ENCODE assay signal across 14 cellular contexts in genomic region chr19:16142032-16142580, GRCh38. TPM values are rescaled to one million over a fixed set of nuclear protein-coding genes. Genes with fewer than 3 reads are reported as not detected.
DNase-seq lines count a peak whose midpoint lies in the region; TF ChIP-seq lines count a peak whose summit lies in the region.
"Had no signal": no experiment of that assay in that cellular context is flagged by ENCODE, and none has a peak within 500 bp of the region (broad histone marks: within the 10 kb centered on the region; RNA-seq: fewer than 3 reads in every experiment).

No MANE protein-coding gene starts in this region.

- peaks cover 0 to 11% (median 0%) of the 10 kb centered on the region in 11 experiments; a peak in 3 of 22 replicates for H3K36me3 ChIP-seq in BLaER1 treated with 17β-estradiol and CSF1 and Interleukin-3, amounts not matched to agents 10 nM and 100 nM
- H3K36me3 ChIP-seq in Loucy (ENCODE audit: insufficient read depth, low read length): no peaks in the 10 kb centered on the region
- H3K36me3 ChIP-seq: heart left ventricle, sigmoid colon had no signal

- H2AFZ ChIP-seq in Loucy (ENCODE audit: low read length): no peak overlapping the region

- H3K27ac ChIP-seq in BLaER1 treated with 17β-estradiol and CSF1 and Interleukin-3, amounts not matched to agents 10 nM and 100 nM: peak overlapping the region; percentile 80 to 95 (median 89); a peak in 21 of 22 replicates
- H3K27ac ChIP-seq: epithelial cell of prostate, sigmoid colon had no signal

- no peaks in the 10 kb centered on the region for H4K20me1 ChIP-seq in BLaER1 treated with 17β-estradiol and CSF1 and Interleukin-3, amounts not matched to agents 10 nM and 100 nM
- peaks cover 12% of the 10 kb centered on the region for H4K20me1 ChIP-seq in Loucy (ENCODE audit: insufficient read depth, low read length, poor library complexity, severe bottlenecking)

- H3K27ac Mint-ChIP-seq in activated naive CD8-positive, alpha-beta T cell treated with anti-CD3 and anti-CD28 coated beads for 36 hours: no peak overlapping the region

- no peak for DNase-seq in activated naive CD8-positive, alpha-beta T cell treated with anti-CD3 and anti-CD28 coated beads for 36 hours
- DNase-seq in NCI-H2227 treated with DMSO at 0.1 percent for 48 hours (lab: John Stamatoyannopoulos, UW): no peak
- no peak for DNase-seq in activated CD4-positive, CD25-positive, alpha-beta regulatory T cell treated with anti-CD3 and anti-CD28 coated beads, Interleukin-2, amount 50 U/mL, for 72 hours
- DNase-seq in midbrain (lab: John Stamatoyannopoulos, UW): no peak
- DNase-seq: heart left ventricle, left cardiac atrium, NCI-H187 treated with DMSO at 0.1 percent for 48 hours, NCI-H69, sigmoid colon had no signal

- H3K4me3 Mint-ChIP-seq in activated naive CD8-positive, alpha-beta T cell treated with anti-CD3 and anti-CD28 coated beads for 36 hours: peak overlapping the region; percentile 18

- H3K9me3 ChIP-seq in BLaER1 treated with 17β-estradiol and CSF1 and Interleukin-3, amounts not matched to agents 10 nM and 100 nM (replicated peaks in 1 of 11): peaks cover 0 to 23% (median 0%) of the 10 kb centered on the region in 11 experiments; a peak in 8 of 22 replicates
- H3K9me3 ChIP-seq in Loucy (ENCODE audit: insufficient read depth, low read depth, low read length): no peaks in the 10 kb centered on the region
- H3K9me3 ChIP-seq: heart left ventricle, sigmoid colon had no signal

- no peaks in the 10 kb centered on the region for H3K27me3 ChIP-seq in BLaER1 treated with 17β-estradiol and CSF1 and Interleukin-3, amounts not matched to agents 10 nM and 100 nM
- no peaks in the 10 kb centered on the region for H3K27me3 ChIP-seq in Loucy (ENCODE audit: insufficient read depth, low read length, poor library complexity, severe bottlenecking)

- H3K4me1 ChIP-seq in BLaER1 treated with 17β-estradiol and CSF1 and Interleukin-3, amounts not matched to agents 10 nM and 100 nM: peaks cover 71 to 100% (median 96%) of the 10 kb centered on the region in 10 experiments
- peaks cover 76% of the 10 kb centered on the region for H3K4me1 ChIP-seq in Loucy (ENCODE audit: insufficient read depth, low read length, poor library complexity, severe bottlenecking)
- H3K4me1 ChIP-seq: sigmoid colon had no signal

- peak overlapping the region; percentile 69 to 94 (median 83) for H3K4me2 ChIP-seq in BLaER1 treated with 17β-estradiol and CSF1 and Interleukin-3, amounts not matched to agents 10 nM and 100 nM
- no peak overlapping the region for H3K4me2 ChIP-seq in Loucy (ENCODE audit: low read depth, low read length, poor library complexity, severe bottlenecking)

- H3K36me3 Mint-ChIP-seq in activated naive CD8-positive, alpha-beta T cell treated with anti-CD3 and anti-CD28 coated beads for 36 hours: peaks cover 12% of the 10 kb centered on the region

- TF ChIP-seq CTCF in Loucy (conservative IDR thresholded peaks at IDR 0.05; ENCODE audit: low read length): no peak

- peak overlapping the region; percentile 54 to 79 (median 73); a peak in 18 of 22 replicates for H3K9ac ChIP-seq in BLaER1 treated with 17β-estradiol and CSF1 and Interleukin-3, amounts not matched to agents 10 nM and 100 nM
- H3K9ac ChIP-seq in Loucy (ENCODE audit: low read depth, low read length, poor library complexity, severe bottlenecking): peak overlapping the region; percentile 83

- peak overlapping the region in 4 of 10 experiments; percentile 0 to 58 (median 14); a peak in 1 of 20 replicates for H3K4me3 ChIP-seq in BLaER1 treated with 17β-estradiol and CSF1 and Interleukin-3, amounts not matched to agents 10 nM and 100 nM
- no peak overlapping the region for H3K4me3 ChIP-seq in Loucy (ENCODE audit: low read length, poor library complexity, severe bottlenecking)
- H3K4me3 ChIP-seq: heart left ventricle, sigmoid colon had no signal

- H3K9me3 Mint-ChIP-seq in activated naive CD8-positive, alpha-beta T cell treated with anti-CD3 and anti-CD28 coated beads for 36 hours: no peaks in the 10 kb centered on the region

- no peaks in the 10 kb centered on the region for H3K9me2 ChIP-seq in Loucy (replicated peaks; ENCODE audit: low read depth, low read length)

- H3K27me3 Mint-ChIP-seq in activated naive CD8-positive, alpha-beta T cell treated with anti-CD3 and anti-CD28 coated beads for 36 hours: peaks cover 3% of the 10 kb centered on the region

- peaks cover 61% of the 10 kb centered on the region for H3K79me2 ChIP-seq in Loucy (ENCODE audit: insufficient read depth, low read length)

- peaks cover 26% of the 10 kb centered on the region for H3K4me1 Mint-ChIP-seq in activated naive CD8-positive, alpha-beta T cell treated with anti-CD3 and anti-CD28 coated beads for 36 hours

- 0 out of 2 replicates have a peak, but pooled peaks cover 5% of the 10 kb centered on the region for H3F3A ChIP-seq in Loucy (ENCODE audit: low read depth)

RNA-seq across cellular contexts. Expression of gene HSH2D, which starts 1.4 kb away (rescaled TPM):
- 10 to 100 TPM; 29.6 to 29.8 TPM for total RNA-seq in activated naive CD8-positive, alpha-beta T cell treated with anti-CD3 and anti-CD28 coated beads for 36 hours

RNA-seq across cellular contexts. Expression of gene RAB8A, which starts 30.4 kb away (rescaled TPM):
- 100 to 1,000 TPM; 168 to 169 TPM for total RNA-seq in activated naive CD8-positive, alpha-beta T cell treated with anti-CD3 and anti-CD28 coated beads for 36 hours

RNA-seq across cellular contexts. Expression of gene CIB3, which starts 31.2 kb away (rescaled TPM):
- total RNA-seq in activated naive CD8-positive, alpha-beta T cell treated with anti-CD3 and anti-CD28 coated beads for 36 hours: not detected
- total RNA-seq: cardiac septum, heart left ventricle, left cardiac atrium, sigmoid colon, subcutaneous adipose tissue had no signal

RNA-seq across cellular contexts. Expression of gene FAM32A, which starts 43.1 kb away (rescaled TPM):
- total RNA-seq in activated naive CD8-positive, alpha-beta T cell treated with anti-CD3 and anti-CD28 coated beads for 36 hours: 10 to 100 TPM; 65.0 to 66.3 TPM

RNA-seq across cellular contexts. Expression of gene AP1M1, which starts 55.6 kb away (rescaled TPM):
- 10 to 100 TPM; 90.7 to 97.2 TPM for total RNA-seq in activated naive CD8-positive, alpha-beta T cell treated with anti-CD3 and anti-CD28 coated beads for 36 hours
